ENCODE assay signal across 8 cellular contexts in the genomic region with DNA sequence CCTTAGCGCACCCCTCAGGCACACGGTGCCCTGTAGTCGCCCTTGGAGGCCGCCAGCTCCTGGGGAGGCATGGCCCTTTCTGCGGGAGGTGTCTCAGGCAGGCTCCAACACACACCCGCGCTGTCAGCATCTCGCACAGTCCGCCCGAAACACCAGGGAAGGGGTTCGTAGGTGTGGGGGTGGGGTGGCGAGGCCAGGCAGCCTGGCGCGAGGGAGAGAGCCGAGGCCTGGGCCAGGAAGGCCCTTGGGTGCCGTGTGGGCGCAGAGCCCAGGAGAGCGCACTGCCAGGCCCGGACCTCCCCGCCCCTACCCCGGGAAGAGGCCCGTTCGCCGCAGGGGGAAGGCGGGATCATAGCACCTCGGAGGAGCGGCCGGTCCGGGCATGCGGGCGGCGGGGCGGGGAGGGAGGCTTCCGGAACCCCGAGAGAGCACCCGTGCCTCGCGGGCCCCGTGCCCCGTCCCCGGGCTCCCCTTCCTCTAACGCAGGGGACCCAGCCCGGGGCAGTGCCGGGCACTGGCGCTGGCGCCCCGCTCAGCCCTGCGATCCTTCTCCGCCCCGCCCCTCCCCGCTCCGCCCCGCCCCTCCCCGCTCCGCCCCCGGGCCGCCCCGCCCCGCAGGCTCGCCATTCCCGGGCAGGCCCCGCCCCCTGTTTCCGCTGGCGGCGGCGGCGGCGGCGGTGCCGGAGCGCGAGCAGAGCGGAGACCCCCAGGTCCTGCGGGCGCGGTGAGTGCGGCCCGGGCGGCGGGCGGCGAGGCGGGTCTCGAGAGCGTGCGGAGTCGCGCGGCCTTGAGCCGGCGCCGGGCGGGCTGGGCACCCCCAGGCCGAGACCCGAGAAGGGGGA. TPM values are rescaled to one million over a fixed set of nuclear protein-coding genes. Genes with fewer than 3 reads are reported as not detected.
DNase-seq lines count a peak whose midpoint lies in the region; ATAC-seq and TF ChIP-seq lines count a peak whose summit lies in the region.

A gene with protein sequence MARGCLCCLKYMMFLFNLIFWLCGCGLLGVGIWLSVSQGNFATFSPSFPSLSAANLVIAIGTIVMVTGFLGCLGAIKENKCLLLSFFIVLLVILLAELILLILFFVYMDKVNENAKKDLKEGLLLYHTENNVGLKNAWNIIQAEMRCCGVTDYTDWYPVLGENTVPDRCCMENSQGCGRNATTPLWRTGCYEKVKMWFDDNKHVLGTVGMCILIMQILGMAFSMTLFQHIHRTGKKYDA (plus strand): TSS at position 650 of the 842 bp plus-strand sequence. CDS start 123,815 bp downstream, outside the sequence.

- peak within 1 kb of the TSS; percentile 79 for H2AFZ ChIP-seq in ACC112 (ENCODE audit: low read length, unreplicated experiment)

- no peaks in the 10 kb centered on the region for H3K79me2 ChIP-seq in ACC112 (ENCODE audit: control insufficient read depth, insufficient read depth, low read length, unreplicated experiment)

- no peaks in the 10 kb centered on the region for H3K36me3 Mint-ChIP-seq in activated naive CD4-positive, alpha-beta T cell treated with anti-CD3 and anti-CD28 coated beads for 36 hours (ENCODE audit: low read depth)

- 1 to 2% methylated on average over 8 to 47 of the region's 95 CpGs for WGBS in testis, 2 donors

- H3K4me1 ChIP-seq in ACC112 (ENCODE audit: control insufficient read depth, insufficient read depth, low read length, unreplicated experiment) (peaks cover 9% of the 10 kb centered on the region), testis (peaks cover 11% of the 10 kb centered on the region)

- CTCF ChIA-PET in activated naive CD4-positive, alpha-beta T cell treated with anti-CD3 and anti-CD28 coated beads for 36 hours (lab: Charles Lee) = interaction anchor here (1.3 kb wide), 1 partner anchor 198 kb away, joined by 5 read pairs; no protein-coding TSS in a partner anchor

- H3K27me3 ChIP-seq in ACC112 (ENCODE audit: insufficient read depth, low read length) (no peaks in the 10 kb centered on the region), testis (no peaks in the 10 kb centered on the region)

- H3K4me3 Mint-ChIP-seq in activated naive CD4-positive, alpha-beta T cell treated with anti-CD3 and anti-CD28 coated beads for 36 hours = peak within 1 kb of the TSS; percentile 77

- peaks cover 5% of the 10 kb centered on the region for H3K4me1 Mint-ChIP-seq in activated naive CD4-positive, alpha-beta T cell treated with anti-CD3 and anti-CD28 coated beads for 36 hours (ENCODE audit: low read depth)

- TF ChIP-seq CTCF in testis (IDR thresholded peaks at IDR 0.05) = no peak

- peak; percentile 68 for ATAC-seq in GM18909 (IDR thresholded peaks at IDR 0.05; ENCODE audit: poor library complexity, unreplicated experiment)
- peak; percentile 69 for ATAC-seq in HG03460 (IDR thresholded peaks at IDR 0.05; ENCODE audit: unreplicated experiment)

- TF ChIP-seq POLR2A in testis (IDR thresholded peaks at IDR 0.05) = no peak

- no peaks in the 10 kb centered on the region for H3K9me3 ChIP-seq in testis

- peaks cover 11% of the 10 kb centered on the region for H3K27me3 Mint-ChIP-seq in activated naive CD4-positive, alpha-beta T cell treated with anti-CD3 and anti-CD28 coated beads for 36 hours (ENCODE audit: low read depth)

- intact Hi-C loops in activated naive CD4-positive, alpha-beta T cell treated with anti-CD3 and anti-CD28 coated beads for 36 hours (cut with micrococcal nuclease) = no loop called here
- intact Hi-C loops in testis (cut with DNase I; ENCODE audit: low total_unique reads) = loop anchor here (10.0 kb wide), 1 partner anchor 58 kb away; no protein-coding TSS in a partner anchor

- H3K4me3 ChIP-seq in ACC112 (ENCODE audit: low read depth, low read length) (peak within 1 kb of the TSS; percentile 80), testis (peak within 1 kb of the TSS; percentile 81 to 97)

- H3K27ac Mint-ChIP-seq in activated naive CD4-positive, alpha-beta T cell treated with anti-CD3 and anti-CD28 coated beads for 36 hours = no peak within 1 kb of the TSS

- peak; percentile 78 for DNase-seq in RPMI8226
- peak; percentile 56 for DNase-seq in activated naive CD4-positive, alpha-beta T cell treated with anti-CD3 and anti-CD28 coated beads for 36 hours
- DNase-seq in germinal center (ENCODE audit: low spot score) = peak; percentile 88
- peak; percentile 39 for DNase-seq in occipital lobe (lab: John Stamatoyannopoulos, UW)
- DNase-seq in testis = peak; percentile 77

- no peak within 1 kb of the TSS for H3K27ac ChIP-seq in ACC112 (ENCODE audit: low read depth, low read length)
- H3K27ac ChIP-seq in testis = peak within 1 kb of the TSS; percentile 87 to 88

- no peaks in the 10 kb centered on the region for H3K36me3 ChIP-seq in ACC112 (ENCODE audit: insufficient read depth, low read length)
- no peaks in the 10 kb centered on the region for H3K36me3 ChIP-seq in testis (ENCODE audit: low read depth, missing control alignments)

- no peaks in the 10 kb centered on the region for H3K9me3 Mint-ChIP-seq in activated naive CD4-positive, alpha-beta T cell treated with anti-CD3 and anti-CD28 coated beads for 36 hours

RNA-seq across cellular contexts. Expression of the gene that starts here (rescaled TPM):
- total RNA-seq in activated naive CD4-positive, alpha-beta T cell treated with anti-CD3 and anti-CD28 coated beads for 36 hours = under 1 TPM; 0.72 to 0.91 TPM
- total RNA-seq in occipital lobe (8.4 TPM), testis (10 to 100 TPM; 19.8 to 23.5 TPM)
- polyA plus RNA-seq in testis (ENCODE audit: insufficient read depth, low read depth, low replicate concordance) = 14.2 TPM

Comparison
In these comparisons a context has a peak if more than half of its experiments do, and no peak if none do; other contexts are left out.
1. Peak in DNase-seq in activated naive CD4-positive, alpha-beta T cell treated with anti-CD3 and anti-CD28 coated beads for 36 hours; RNA of the gene not detected or under 1 TPM.